In the genomic region with DNA sequence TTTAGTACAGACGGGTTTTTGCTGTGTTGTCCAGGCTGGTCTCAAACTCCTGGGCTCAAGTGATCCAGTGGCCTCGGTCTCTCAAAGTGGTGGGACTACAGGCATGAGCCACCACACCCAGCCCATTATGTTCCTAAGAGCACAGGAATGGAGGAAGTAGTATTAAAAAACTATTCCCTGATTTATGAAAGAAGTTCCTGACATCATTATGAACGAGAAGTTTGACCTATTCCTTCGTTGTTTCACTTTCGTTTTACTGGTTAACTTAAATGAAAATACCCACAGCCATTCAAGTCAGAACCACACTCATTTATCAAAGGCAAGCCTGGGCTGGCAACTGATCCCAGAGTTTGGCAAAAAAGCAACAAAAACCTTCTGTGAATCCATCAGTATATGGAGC, we compare ENCODE assay signal across 1 cellular context.
TF ChIP-seq lines count a peak whose summit lies in the region.

No MANE protein-coding gene starts in this region.

TF ChIP-seq in HCT116, 20 proteins besides CTCF, POLR2A, EP300 and RAD21 (continued from another document):
- TF ChIP-seq, protein P1, sequence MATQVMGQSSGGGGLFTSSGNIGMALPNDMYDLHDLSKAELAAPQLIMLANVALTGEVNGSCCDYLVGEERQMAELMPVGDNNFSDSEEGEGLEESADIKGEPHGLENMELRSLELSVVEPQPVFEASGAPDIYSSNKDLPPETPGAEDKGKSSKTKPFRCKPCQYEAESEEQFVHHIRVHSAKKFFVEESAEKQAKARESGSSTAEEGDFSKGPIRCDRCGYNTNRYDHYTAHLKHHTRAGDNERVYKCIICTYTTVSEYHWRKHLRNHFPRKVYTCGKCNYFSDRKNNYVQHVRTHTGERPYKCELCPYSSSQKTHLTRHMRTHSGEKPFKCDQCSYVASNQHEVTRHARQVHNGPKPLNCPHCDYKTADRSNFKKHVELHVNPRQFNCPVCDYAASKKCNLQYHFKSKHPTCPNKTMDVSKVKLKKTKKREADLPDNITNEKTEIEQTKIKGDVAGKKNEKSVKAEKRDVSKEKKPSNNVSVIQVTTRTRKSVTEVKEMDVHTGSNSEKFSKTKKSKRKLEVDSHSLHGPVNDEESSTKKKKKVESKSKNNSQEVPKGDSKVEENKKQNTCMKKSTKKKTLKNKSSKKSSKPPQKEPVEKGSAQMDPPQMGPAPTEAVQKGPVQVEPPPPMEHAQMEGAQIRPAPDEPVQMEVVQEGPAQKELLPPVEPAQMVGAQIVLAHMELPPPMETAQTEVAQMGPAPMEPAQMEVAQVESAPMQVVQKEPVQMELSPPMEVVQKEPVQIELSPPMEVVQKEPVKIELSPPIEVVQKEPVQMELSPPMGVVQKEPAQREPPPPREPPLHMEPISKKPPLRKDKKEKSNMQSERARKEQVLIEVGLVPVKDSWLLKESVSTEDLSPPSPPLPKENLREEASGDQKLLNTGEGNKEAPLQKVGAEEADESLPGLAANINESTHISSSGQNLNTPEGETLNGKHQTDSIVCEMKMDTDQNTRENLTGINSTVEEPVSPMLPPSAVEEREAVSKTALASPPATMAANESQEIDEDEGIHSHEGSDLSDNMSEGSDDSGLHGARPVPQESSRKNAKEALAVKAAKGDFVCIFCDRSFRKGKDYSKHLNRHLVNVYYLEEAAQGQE (IDR thresholded peaks at IDR 0.05; ENCODE audit: low read depth) = no peak
- no peak for TF ChIP-seq TCF7L2 (IDR thresholded peaks at IDR 0.05; ENCODE audit: borderline replicate concordance, extremely low read depth, insufficient read depth, insufficient read length)
- TF ChIP-seq CEBPB (IDR thresholded peaks at IDR 0.05; ENCODE audit: low read depth) = no peak
- TF ChIP-seq ZNF274 (IDR thresholded peaks at IDR 0.05; ENCODE audit: low read depth, low read length) = no peak
- TF ChIP-seq CBX3 (IDR thresholded peaks at IDR 0.05; ENCODE audit: low read depth) = no peak
- no peak for TF ChIP-seq POLR2AphosphoS5 (IDR thresholded peaks at IDR 0.05; ENCODE audit: low read depth, low read length)
- TF ChIP-seq FOSL1 (IDR thresholded peaks at IDR 0.05; ENCODE audit: low read depth) = no peak
- TF ChIP-seq YY1 (IDR thresholded peaks at IDR 0.05; ENCODE audit: extremely low read depth, insufficient replicate concordance, low read depth, low read length) = no peak
- TF ChIP-seq SP1 (IDR thresholded peaks at IDR 0.05; ENCODE audit: low read depth) = no peak
- TF ChIP-seq ZFX (IDR thresholded peaks at IDR 0.05) = no peak
- TF ChIP-seq, protein P2, sequence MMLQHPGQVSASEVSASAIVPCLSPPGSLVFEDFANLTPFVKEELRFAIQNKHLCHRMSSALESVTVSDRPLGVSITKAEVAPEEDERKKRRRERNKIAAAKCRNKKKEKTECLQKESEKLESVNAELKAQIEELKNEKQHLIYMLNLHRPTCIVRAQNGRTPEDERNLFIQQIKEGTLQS (IDR thresholded peaks at IDR 0.05) = no peak
- no peak for TF ChIP-seq EGR1 (IDR thresholded peaks at IDR 0.05; ENCODE audit: low read depth)
- no peak for TF ChIP-seq SIN3A (IDR thresholded peaks at IDR 0.05; ENCODE audit: low read depth)
